ENCODE assay signal across 11 cellular contexts in the genomic region with DNA sequence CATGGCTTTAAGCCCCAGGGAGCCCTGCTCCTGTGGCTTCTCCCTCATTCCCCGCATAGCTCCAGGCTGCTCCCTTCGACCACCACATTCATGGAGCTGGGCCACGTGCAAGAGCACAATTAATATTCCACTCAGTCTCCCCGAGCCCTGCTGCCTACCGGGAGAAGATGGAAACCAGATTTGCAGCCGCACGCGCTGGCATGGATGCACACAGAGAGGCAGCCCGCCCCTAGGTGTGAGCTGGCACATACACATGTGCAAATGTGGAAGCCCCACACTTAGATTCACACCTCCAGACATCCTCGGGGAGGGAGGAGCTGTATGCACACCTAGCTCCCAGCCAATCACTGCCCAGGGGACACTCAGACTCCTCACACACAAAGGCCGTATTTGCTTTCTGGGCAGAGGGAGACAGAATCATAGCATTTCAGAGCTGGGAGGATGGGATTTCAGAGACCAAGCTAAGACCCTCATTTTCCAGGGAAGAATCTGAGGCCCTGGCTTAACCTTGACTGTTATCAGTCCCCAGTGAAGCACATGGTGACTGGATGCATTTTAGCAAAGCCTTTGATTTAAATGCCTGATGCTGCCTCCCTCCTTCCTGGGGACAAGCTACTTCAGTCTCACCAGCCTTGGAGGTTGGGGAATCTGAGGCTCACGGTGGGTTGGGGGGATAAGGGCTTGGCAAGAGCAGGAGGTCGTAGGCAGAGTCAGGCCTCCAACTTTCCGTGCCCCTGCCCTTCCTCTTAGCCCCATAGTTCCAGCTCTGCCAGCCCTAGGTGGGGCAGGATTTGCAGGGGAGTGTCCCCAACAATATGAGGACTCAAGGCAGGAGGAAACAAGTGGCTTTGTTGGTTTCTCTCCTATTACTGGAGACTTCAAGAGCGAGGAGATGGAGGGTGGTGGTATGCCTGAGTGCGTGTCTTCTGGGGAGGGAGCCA. TPM values are rescaled to one million over a fixed set of nuclear protein-coding genes. Genes with fewer than 3 reads are reported as not detected.
DNase-seq lines count a peak whose midpoint lies in the region; FAIRE-seq and TF ChIP-seq lines count a peak whose summit lies in the region.
"Had no signal": no experiment of that assay in that cellular context is flagged by ENCODE, and none has a peak within 500 bp of the region (broad histone marks: within the 10 kb centered on the region; RNA-seq: fewer than 3 reads in every experiment).

No MANE protein-coding gene starts in this region.

- no peak overlapping the region for H2AK5ac ChIP-seq in mesendoderm (ENCODE audit: low read length)

- no peaks in the 10 kb centered on the region for H4K20me1 ChIP-seq in astrocyte (ENCODE audit: insufficient read depth, low read length)

- H2BK15ac ChIP-seq in mesendoderm (replicated peaks; ENCODE audit: low read depth): no peak overlapping the region

- peak overlapping the region; percentile 4 for H3K4me3 Mint-ChIP-seq in astrocyte (ENCODE audit: unreplicated experiment)
- H3K4me3 Mint-ChIP-seq: activated naive CD8-positive, alpha-beta T cell treated with anti-CD3 and anti-CD28 coated beads, Interleukin-2, amount 10 ng/mL, durations not matched to agents 7 days and 5 days had no signal

- H3K18ac ChIP-seq in mesendoderm (ENCODE audit: low read length): no peak overlapping the region

- DNase-seq in astrocyte (ENCODE audit: low read depth) (peak; percentile 64), mesendoderm (peak; percentile 28), NCI-H526 (lab: John Stamatoyannopoulos, UW) (no peak), C1 segment of cervical spinal cord (lab: John Stamatoyannopoulos, UW) (no peak)
- DNase-seq in stimulated activated CD4-positive, alpha-beta T cell treated with anti-CD3 and anti-CD28 coated beads, Interleukin-2, amount 100 ng/mL, for 48 hours: no peak
- DNase-seq: activated CD4-positive, CD25-positive, alpha-beta regulatory T cell treated with anti-CD3 and anti-CD28 coated beads, Interleukin-2, amount 50 U/mL, for 72 hours; activated naive CD8-positive, alpha-beta T cell treated with anti-CD3 and anti-CD28 coated beads, Interleukin-2, amount 10 ng/mL, durations not matched to agents 7 days and 5 days; GDM1 had no signal

- H3K4me1 Mint-ChIP-seq in astrocyte (ENCODE audit: low read depth, unreplicated experiment): peaks cover 31% of the 10 kb centered on the region

- H3K27ac Mint-ChIP-seq in astrocyte (ENCODE audit: unreplicated experiment): peak overlapping the region; percentile 64
- H3K27ac Mint-ChIP-seq: activated naive CD8-positive, alpha-beta T cell treated with anti-CD3 and anti-CD28 coated beads, Interleukin-2, amount 10 ng/mL, durations not matched to agents 7 days and 5 days had no signal

- H3K27ac ChIP-seq in KOPT-K1 (ENCODE audit: low read depth, low read length, poor library complexity, severe bottlenecking) (peak overlapping the region; percentile 41), astrocyte (ENCODE audit: low read depth, low read length) (peak overlapping the region; percentile 45), mesendoderm (ENCODE audit: low read depth, low read length) (no peak overlapping the region), subcutaneous abdominal adipose tissue (ENCODE audit: low read depth, low read length) (peak overlapping the region; percentile 80)
- H3K27ac ChIP-seq: KMS-11 had no signal

- no peak overlapping the region for H3K4ac ChIP-seq in mesendoderm (ENCODE audit: low read depth, low read length)

- H3K56ac ChIP-seq in mesendoderm (ENCODE audit: low read length): peak overlapping the region; percentile 54

- H3K79me2 ChIP-seq in astrocyte (ENCODE audit: insufficient read depth, low read length) (no peaks in the 10 kb centered on the region), mesendoderm (ENCODE audit: control insufficient read depth, insufficient read depth, low read length) (no peaks in the 10 kb centered on the region)

- H3K9ac ChIP-seq in astrocyte (ENCODE audit: low read length) (peak overlapping the region; percentile 34), mesendoderm (ENCODE audit: low read length) (no peak overlapping the region), subcutaneous abdominal adipose tissue (ENCODE audit: low read length in 5 of 5) (peak overlapping the region in 3 of 5 donors; percentile 16 to 59 (median 32))
- H3K9ac ChIP-seq: KMS-11 had no signal

- peaks cover 5% of the 10 kb centered on the region for H3K27me3 Mint-ChIP-seq in astrocyte (ENCODE audit: low read depth, unreplicated experiment)

- H3K36me3 Mint-ChIP-seq in astrocyte (ENCODE audit: low read depth, unreplicated experiment): no peaks in the 10 kb centered on the region
- H3K36me3 Mint-ChIP-seq: activated naive CD8-positive, alpha-beta T cell treated with anti-CD3 and anti-CD28 coated beads, Interleukin-2, amount 10 ng/mL, durations not matched to agents 7 days and 5 days had no signal

- peak overlapping the region; percentile 35 for H2AFZ ChIP-seq in astrocyte (ENCODE audit: low read depth, low read length)

- FAIRE-seq in astrocyte (lab: Jason Lieb, UNC): no peak

- no peak overlapping the region for H4K8ac ChIP-seq in mesendoderm (ENCODE audit: low read depth, low read length)

- H3K27me3 ChIP-seq in astrocyte (ENCODE audit: insufficient read depth, low read length) (no peaks in the 10 kb centered on the region), mesendoderm (ENCODE audit: insufficient read depth, low read length, poor library complexity) (no peaks in the 10 kb centered on the region), subcutaneous abdominal adipose tissue (ENCODE audit: control insufficient read depth in 5 of 5, insufficient read depth in 4 of 5, low read length in 5 of 5) (peaks cover 0 to 9% (median 5%) of the 10 kb centered on the region in 5 donors)

- H4K5ac ChIP-seq in mesendoderm (ENCODE audit: low read length): peak overlapping the region; percentile 72

- no peak overlapping the region for H3K23ac ChIP-seq in mesendoderm (ENCODE audit: low read length)

- peaks cover 22% of the 10 kb centered on the region for H3K4me1 ChIP-seq in astrocyte (ENCODE audit: insufficient read depth, low read length)
- peaks cover 6% of the 10 kb centered on the region for H3K4me1 ChIP-seq in mesendoderm (ENCODE audit: control insufficient read depth, low read depth, low read length)
- H3K4me1 ChIP-seq in subcutaneous abdominal adipose tissue (ENCODE audit: control insufficient read depth in 5 of 5, insufficient read depth in 5 of 5, low read length in 5 of 5): peaks cover 6 to 51% (median 33%) of the 10 kb centered on the region in 5 donors

- no peaks in the 10 kb centered on the region for H3K79me1 ChIP-seq in mesendoderm (ENCODE audit: low read length)

- no peak for TF ChIP-seq CTCF in astrocyte (IDR thresholded peaks at IDR 0.05; ENCODE audit: insufficient read depth, low read depth, low read length)

- WGBS in mesendoderm (ENCODE audit: extremely low coverage, insufficient coverage, low lambda C conversion rate): no CpG with 5 or more reads among the region's 16 CpGs

- H2BK120ac ChIP-seq in mesendoderm (ENCODE audit: low read depth, low read length): no peak overlapping the region

- no peaks in the 10 kb centered on the region for H3K9me3 ChIP-seq in KOPT-K1 (ENCODE audit: insufficient read depth, low read length, poor library complexity, severe bottlenecking)
- H3K9me3 ChIP-seq in astrocyte (ENCODE audit: insufficient read depth, low read depth, low read length): no peaks in the 10 kb centered on the region
- H3K9me3 ChIP-seq in subcutaneous abdominal adipose tissue (ENCODE audit: control insufficient read depth in 5 of 5, low read length in 5 of 5): no peaks in the 10 kb centered on the region

- no peak overlapping the region for H3K4me3 ChIP-seq in astrocyte (ENCODE audit: insufficient read depth, low read depth, low read length)
- H3K4me3 ChIP-seq in mesendoderm (ENCODE audit: low read length): no peak overlapping the region
- H3K4me3 ChIP-seq in subcutaneous abdominal adipose tissue (ENCODE audit: low read depth in 1 of 5, low read length in 5 of 5): no peak overlapping the region

- no peak overlapping the region for H2BK5ac ChIP-seq in mesendoderm (ENCODE audit: low read length)

- H3K4me2 ChIP-seq in astrocyte (ENCODE audit: low read length) (peak overlapping the region; percentile 43), mesendoderm (ENCODE audit: low read length) (no peak overlapping the region)
- H3K4me2 ChIP-seq: KMS-11 had no signal

- H3K9me3 Mint-ChIP-seq in astrocyte (ENCODE audit: unreplicated experiment): no peaks in the 10 kb centered on the region
- H3K9me3 Mint-ChIP-seq: activated naive CD8-positive, alpha-beta T cell treated with anti-CD3 and anti-CD28 coated beads, Interleukin-2, amount 10 ng/mL, durations not matched to agents 7 days and 5 days had no signal

- no peaks in the 10 kb centered on the region for H3K36me3 ChIP-seq in KOPT-K1 (ENCODE audit: insufficient read depth, low read length)
- H3K36me3 ChIP-seq in astrocyte (ENCODE audit: insufficient read depth, low read length): no peaks in the 10 kb centered on the region
- no peaks in the 10 kb centered on the region for H3K36me3 ChIP-seq in mesendoderm (ENCODE audit: control insufficient read depth, insufficient read depth, low read length)
- H3K36me3 ChIP-seq in subcutaneous abdominal adipose tissue (ENCODE audit: control insufficient read depth in 5 of 5, insufficient read depth in 5 of 5, low read length in 5 of 5): no peaks in the 10 kb centered on the region

RNA-seq across cellular contexts. Expression of gene CREB3L1, which starts 5.3 kb away (rescaled TPM):
- total RNA-seq in astrocyte: 324 and 399 TPM in 2 replicates
- 12.5 TPM for polyA plus RNA-seq in mesendoderm (2013, experiment 1 of 2)
- polyA plus RNA-seq in mesendoderm (2013, experiment 2 of 2): 13.8 TPM
- total RNA-seq: activated naive CD8-positive, alpha-beta T cell treated with anti-CD3 and anti-CD28 coated beads, Interleukin-2, amount 10 ng/mL, durations not matched to agents 7 days and 5 days had no signal

Comparison
In these comparisons a context has a peak if more than half of its experiments do, and no peak if none do; other contexts are left out.
1. DNase-seq: peak in astrocyte (single experiment) and mesendoderm (single experiment); none in stimulated activated CD4-positive, alpha-beta T cell treated with anti-CD3 and anti-CD28 coated beads, Interleukin-2, amount 100 ng/mL, for 48 hours (0 of 2), NCI-H526 (0 of 2) and C1 segment of cervical spinal cord (0 of 14).